In the genomic region with DNA sequence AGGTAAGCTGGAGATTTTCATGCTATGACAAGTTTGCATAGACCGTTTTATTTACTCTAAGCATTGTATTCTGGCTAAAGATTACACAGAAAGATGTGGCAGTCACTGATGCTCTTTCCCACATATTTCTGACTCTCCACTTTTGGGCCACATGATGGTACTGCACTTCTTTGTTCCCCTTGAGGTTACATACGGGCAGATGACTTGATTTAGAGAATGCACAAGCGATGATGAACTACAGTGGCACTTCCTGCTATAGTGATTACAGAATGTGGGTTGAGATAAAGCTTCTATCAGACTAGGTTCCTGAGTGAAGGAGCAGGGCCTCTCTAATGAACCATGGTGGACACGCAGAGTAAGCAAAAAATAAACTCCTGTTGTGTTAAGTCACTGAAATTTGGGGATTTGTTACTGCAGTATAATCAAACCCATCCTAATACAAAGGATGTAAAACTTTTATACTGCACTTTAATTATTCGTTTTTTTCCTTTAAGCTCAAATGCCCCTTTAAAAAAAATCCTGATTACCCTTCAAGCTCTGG, we compare ENCODE assay signal across 1 cellular context.
TF ChIP-seq lines count a peak whose summit lies in the region.

No MANE protein-coding gene starts in this region.

TF ChIP-seq in HCT116, 20 proteins besides CTCF, POLR2A, EP300 and RAD21 (continued from another document):
- TF ChIP-seq SIN3A (IDR thresholded peaks at IDR 0.05; ENCODE audit: low read depth), result no peak
